ENCODE assay signal across 1 cellular context in the genomic region with DNA sequence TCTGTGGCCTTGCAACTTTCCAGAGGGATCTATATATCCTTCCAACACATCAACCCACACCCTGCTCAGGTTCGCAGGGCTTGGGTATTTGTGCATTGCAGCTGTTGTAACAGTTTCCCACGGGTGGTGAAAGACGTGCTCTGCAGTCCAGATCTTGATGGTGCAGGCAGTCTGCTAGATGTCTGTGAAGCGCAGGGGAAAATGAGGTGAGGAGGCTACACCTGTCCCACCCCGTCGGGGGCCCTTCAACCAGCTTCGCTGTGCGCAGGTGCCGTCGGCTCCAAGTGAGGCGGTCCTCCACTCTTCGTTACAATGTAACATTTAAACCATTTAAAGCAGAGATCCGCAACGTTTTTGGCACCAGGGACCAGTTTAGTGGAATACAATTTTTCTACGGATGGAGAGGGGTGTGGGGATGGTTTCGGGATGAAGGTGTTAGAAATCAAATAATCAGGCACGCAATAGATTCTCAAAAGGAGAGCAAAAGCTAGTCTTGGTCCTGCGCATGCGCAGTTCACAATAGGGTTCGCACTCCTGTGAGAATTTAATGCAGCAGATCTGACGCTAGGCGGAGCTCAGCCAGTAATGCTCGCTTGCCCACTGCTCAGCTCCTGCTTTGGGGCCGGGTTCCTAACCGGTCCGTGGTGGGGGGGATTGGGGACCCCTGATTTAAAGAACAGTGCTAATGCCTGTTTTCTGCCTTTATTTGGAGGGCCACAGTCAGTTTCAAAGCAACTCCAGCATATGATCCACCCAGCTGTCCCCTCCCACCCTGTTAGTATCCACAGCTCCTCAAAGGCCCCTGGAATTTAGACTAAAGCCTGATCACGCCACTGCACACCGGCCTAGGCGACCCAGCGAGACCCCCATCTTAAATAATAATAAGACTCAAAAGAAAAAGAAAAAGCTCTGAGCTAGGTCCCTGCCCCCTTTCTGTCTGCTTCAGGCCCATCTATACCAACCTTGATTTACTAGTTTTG.
TF ChIP-seq lines count a peak whose summit lies in the region.

No MANE protein-coding gene starts in this region.

TF ChIP-seq in HepG2, 621 proteins besides CTCF, POLR2A, EP300 and RAD21 (continued from another document):
- TF ChIP-seq, protein P1, sequence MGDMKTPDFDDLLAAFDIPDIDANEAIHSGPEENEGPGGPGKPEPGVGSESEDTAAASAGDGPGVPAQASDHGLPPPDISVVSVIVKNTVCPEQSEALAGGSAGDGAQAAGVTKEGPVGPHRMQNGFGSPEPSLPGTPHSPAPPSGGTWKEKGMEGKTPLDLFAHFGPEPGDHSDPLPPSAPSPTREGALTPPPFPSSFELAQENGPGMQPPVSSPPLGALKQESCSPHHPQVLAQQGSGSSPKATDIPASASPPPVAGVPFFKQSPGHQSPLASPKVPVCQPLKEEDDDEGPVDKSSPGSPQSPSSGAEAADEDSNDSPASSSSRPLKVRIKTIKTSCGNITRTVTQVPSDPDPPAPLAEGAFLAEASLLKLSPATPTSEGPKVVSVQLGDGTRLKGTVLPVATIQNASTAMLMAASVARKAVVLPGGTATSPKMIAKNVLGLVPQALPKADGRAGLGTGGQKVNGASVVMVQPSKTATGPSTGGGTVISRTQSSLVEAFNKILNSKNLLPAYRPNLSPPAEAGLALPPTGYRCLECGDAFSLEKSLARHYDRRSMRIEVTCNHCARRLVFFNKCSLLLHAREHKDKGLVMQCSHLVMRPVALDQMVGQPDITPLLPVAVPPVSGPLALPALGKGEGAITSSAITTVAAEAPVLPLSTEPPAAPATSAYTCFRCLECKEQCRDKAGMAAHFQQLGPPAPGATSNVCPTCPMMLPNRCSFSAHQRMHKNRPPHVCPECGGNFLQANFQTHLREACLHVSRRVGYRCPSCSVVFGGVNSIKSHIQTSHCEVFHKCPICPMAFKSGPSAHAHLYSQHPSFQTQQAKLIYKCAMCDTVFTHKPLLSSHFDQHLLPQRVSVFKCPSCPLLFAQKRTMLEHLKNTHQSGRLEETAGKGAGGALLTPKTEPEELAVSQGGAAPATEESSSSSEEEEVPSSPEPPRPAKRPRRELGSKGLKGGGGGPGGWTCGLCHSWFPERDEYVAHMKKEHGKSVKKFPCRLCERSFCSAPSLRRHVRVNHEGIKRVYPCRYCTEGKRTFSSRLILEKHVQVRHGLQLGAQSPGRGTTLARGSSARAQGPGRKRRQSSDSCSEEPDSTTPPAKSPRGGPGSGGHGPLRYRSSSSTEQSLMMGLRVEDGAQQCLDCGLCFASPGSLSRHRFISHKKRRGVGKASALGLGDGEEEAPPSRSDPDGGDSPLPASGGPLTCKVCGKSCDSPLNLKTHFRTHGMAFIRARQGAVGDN (CRISPR knock-in tag; IDR thresholded peaks at IDR 0.05) = peak; percentile 68
- TF ChIP-seq KDM2A (CRISPR knock-in tag; IDR thresholded peaks at IDR 0.05; ENCODE audit: borderline replicate concordance, low read depth) (peak; percentile 74; the same call in 1 of the 2 replicates), SPEN (CRISPR knock-in tag; IDR thresholded peaks at IDR 0.05; ENCODE audit: low read depth) (peak; percentile 48; the same call in 1 of the 2 replicates), KLF15 (CRISPR knock-in tag; IDR thresholded peaks at IDR 0.05; ENCODE audit: borderline replicate concordance) (no peak), ASH2L (IDR thresholded peaks at IDR 0.05; ENCODE audit: insufficient read length, low read depth, low read length) (peak; percentile 44), ZNF501 (CRISPR knock-in tag; IDR thresholded peaks at IDR 0.05) (peak; percentile 77; the same call in 1 of the 2 replicates), POGZ (CRISPR knock-in tag; IDR thresholded peaks at IDR 0.05) (0 out of 2 replicates have a peak, but pooled peaks have one; percentile 53), RBM39 (IDR thresholded peaks at IDR 0.05; ENCODE audit: low read depth, low read length, poor library complexity, severe bottlenecking) (no peak), ETV6 (CRISPR knock-in tag; conservative IDR thresholded peaks at IDR 0.05) (0 out of 2 replicates have a peak, but pooled peaks have one; percentile 15), ZFP41 (CRISPR knock-in tag; IDR thresholded peaks at IDR 0.05; ENCODE audit: borderline replicate concordance) (no peak), HIVEP1 (CRISPR knock-in tag; IDR thresholded peaks at IDR 0.05) (0 out of 2 replicates have a peak, but pooled peaks have one; percentile 17), PAX8 (CRISPR knock-in tag; IDR thresholded peaks at IDR 0.05; ENCODE audit: borderline replicate concordance) (no peak)
- TF ChIP-seq, protein P2, sequence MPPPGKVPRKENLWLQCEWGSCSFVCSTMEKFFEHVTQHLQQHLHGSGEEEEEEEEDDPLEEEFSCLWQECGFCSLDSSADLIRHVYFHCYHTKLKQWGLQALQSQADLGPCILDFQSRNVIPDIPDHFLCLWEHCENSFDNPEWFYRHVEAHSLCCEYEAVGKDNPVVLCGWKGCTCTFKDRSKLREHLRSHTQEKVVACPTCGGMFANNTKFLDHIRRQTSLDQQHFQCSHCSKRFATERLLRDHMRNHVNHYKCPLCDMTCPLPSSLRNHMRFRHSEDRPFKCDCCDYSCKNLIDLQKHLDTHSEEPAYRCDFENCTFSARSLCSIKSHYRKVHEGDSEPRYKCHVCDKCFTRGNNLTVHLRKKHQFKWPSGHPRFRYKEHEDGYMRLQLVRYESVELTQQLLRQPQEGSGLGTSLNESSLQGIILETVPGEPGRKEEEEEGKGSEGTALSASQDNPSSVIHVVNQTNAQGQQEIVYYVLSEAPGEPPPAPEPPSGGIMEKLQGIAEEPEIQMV (CRISPR knock-in tag; IDR thresholded peaks at IDR 0.05; ENCODE audit: low read depth) = peak; percentile 94
- TF ChIP-seq, protein P3, sequence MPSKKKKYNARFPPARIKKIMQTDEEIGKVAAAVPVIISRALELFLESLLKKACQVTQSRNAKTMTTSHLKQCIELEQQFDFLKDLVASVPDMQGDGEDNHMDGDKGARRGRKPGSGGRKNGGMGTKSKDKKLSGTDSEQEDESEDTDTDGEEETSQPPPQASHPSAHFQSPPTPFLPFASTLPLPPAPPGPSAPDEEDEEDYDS (CRISPR knock-in tag; IDR thresholded peaks at IDR 0.05) = peak; percentile 12; the same call in 1 of the 2 replicates
- TF ChIP-seq, protein P4, sequence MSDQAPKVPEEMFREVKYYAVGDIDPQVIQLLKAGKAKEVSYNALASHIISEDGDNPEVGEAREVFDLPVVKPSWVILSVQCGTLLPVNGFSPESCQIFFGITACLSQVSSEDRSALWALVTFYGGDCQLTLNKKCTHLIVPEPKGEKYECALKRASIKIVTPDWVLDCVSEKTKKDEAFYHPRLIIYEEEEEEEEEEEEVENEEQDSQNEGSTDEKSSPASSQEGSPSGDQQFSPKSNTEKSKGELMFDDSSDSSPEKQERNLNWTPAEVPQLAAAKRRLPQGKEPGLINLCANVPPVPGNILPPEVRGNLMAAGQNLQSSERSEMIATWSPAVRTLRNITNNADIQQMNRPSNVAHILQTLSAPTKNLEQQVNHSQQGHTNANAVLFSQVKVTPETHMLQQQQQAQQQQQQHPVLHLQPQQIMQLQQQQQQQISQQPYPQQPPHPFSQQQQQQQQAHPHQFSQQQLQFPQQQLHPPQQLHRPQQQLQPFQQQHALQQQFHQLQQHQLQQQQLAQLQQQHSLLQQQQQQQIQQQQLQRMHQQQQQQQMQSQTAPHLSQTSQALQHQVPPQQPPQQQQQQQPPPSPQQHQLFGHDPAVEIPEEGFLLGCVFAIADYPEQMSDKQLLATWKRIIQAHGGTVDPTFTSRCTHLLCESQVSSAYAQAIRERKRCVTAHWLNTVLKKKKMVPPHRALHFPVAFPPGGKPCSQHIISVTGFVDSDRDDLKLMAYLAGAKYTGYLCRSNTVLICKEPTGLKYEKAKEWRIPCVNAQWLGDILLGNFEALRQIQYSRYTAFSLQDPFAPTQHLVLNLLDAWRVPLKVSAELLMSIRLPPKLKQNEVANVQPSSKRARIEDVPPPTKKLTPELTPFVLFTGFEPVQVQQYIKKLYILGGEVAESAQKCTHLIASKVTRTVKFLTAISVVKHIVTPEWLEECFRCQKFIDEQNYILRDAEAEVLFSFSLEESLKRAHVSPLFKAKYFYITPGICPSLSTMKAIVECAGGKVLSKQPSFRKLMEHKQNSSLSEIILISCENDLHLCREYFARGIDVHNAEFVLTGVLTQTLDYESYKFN (CRISPR knock-in tag; conservative IDR thresholded peaks at IDR 0.05) = peak; percentile 27; the same call in 1 of the 2 replicates
- TF ChIP-seq, protein P5, sequence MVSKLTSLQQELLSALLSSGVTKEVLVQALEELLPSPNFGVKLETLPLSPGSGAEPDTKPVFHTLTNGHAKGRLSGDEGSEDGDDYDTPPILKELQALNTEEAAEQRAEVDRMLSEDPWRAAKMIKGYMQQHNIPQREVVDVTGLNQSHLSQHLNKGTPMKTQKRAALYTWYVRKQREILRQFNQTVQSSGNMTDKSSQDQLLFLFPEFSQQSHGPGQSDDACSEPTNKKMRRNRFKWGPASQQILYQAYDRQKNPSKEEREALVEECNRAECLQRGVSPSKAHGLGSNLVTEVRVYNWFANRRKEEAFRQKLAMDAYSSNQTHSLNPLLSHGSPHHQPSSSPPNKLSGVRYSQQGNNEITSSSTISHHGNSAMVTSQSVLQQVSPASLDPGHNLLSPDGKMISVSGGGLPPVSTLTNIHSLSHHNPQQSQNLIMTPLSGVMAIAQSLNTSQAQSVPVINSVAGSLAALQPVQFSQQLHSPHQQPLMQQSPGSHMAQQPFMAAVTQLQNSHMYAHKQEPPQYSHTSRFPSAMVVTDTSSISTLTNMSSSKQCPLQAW (CRISPR knock-in tag; IDR thresholded peaks at IDR 0.05) = peak; percentile 46; the same call in 1 of the 2 replicates
- TF ChIP-seq, protein P6, sequence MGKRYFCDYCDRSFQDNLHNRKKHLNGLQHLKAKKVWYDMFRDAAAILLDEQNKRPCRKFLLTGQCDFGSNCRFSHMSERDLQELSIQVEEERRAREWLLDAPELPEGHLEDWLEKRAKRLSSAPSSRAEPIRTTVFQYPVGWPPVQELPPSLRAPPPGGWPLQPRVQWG (CRISPR knock-in tag; IDR thresholded peaks at IDR 0.05; ENCODE audit: borderline replicate concordance, low read depth) = no peak
- TF ChIP-seq, protein P7, sequence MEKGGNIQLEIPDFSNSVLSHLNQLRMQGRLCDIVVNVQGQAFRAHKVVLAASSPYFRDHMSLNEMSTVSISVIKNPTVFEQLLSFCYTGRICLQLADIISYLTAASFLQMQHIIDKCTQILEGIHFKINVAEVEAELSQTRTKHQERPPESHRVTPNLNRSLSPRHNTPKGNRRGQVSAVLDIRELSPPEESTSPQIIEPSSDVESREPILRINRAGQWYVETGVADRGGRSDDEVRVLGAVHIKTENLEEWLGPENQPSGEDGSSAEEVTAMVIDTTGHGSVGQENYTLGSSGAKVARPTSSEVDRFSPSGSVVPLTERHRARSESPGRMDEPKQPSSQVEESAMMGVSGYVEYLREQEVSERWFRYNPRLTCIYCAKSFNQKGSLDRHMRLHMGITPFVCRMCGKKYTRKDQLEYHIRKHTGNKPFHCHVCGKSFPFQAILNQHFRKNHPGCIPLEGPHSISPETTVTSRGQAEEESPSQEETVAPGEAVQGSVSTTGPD (CRISPR knock-in tag; IDR thresholded peaks at IDR 0.05) = no peak
- TF ChIP-seq, protein P8, sequence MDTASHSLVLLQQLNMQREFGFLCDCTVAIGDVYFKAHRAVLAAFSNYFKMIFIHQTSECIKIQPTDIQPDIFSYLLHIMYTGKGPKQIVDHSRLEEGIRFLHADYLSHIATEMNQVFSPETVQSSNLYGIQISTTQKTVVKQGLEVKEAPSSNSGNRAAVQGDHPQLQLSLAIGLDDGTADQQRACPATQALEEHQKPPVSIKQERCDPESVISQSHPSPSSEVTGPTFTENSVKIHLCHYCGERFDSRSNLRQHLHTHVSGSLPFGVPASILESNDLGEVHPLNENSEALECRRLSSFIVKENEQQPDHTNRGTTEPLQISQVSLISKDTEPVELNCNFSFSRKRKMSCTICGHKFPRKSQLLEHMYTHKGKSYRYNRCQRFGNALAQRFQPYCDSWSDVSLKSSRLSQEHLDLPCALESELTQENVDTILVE (CRISPR knock-in tag; IDR thresholded peaks at IDR 0.05) = 0 out of 2 replicates have a peak, but pooled peaks have one; percentile 5
